In genomic region chr3:66001626-66002025, GRCh38 we compare ENCODE assay signal across 24 cellular contexts. TPM values are rescaled to one million over a fixed set of nuclear protein-coding genes. Genes with fewer than 3 reads are reported as not detected.
DNase-seq lines count a peak whose midpoint lies in the region; ATAC-seq and TF ChIP-seq lines count a peak whose summit lies in the region.
"Had no signal": no experiment of that assay in that cellular context is flagged by ENCODE, and none has a peak within 500 bp of the region (broad histone marks: within the 10 kb centered on the region; RNA-seq: fewer than 3 reads in every experiment).

No MANE protein-coding gene starts in this region.

- WGBS in esophagus muscularis mucosa: 89% methylated on average over 3 of the region's 3 CpGs

- no peak for TF ChIP-seq POLR2A in esophagus muscularis mucosa (IDR thresholded peaks at IDR 0.05; ENCODE audit: low read depth)

- H3K36me3 ChIP-seq in muscle layer of duodenum (ENCODE audit: control insufficient read depth in 1 of 2, insufficient read depth in 2 of 2, low read length in 2 of 2) (no peaks in the 10 kb centered on the region), MM.1S (replicated peaks; ENCODE audit: insufficient read depth, low read length) (no peaks in the 10 kb centered on the region), esophagus muscularis mucosa (no peaks in the 10 kb centered on the region)
- H3K36me3 ChIP-seq: MG63 had no signal

- no peaks in the 10 kb centered on the region for H3K27me3 ChIP-seq in muscle layer of duodenum (ENCODE audit: low read depth, low read length)
- no peaks in the 10 kb centered on the region for H3K27me3 ChIP-seq in MM.1S (replicated peaks; ENCODE audit: insufficient read depth, low read length)
- H3K27me3 ChIP-seq in esophagus muscularis mucosa: no peaks in the 10 kb centered on the region
- H3K27me3 ChIP-seq: MG63 had no signal

- intact Hi-C loops in Calu3 (cut with micrococcal nuclease; ENCODE audit: unreplicated experiment) (no loop called here), esophagus muscularis mucosa (cut with DNase I) (no loop called here)

- peaks cover 2% of the 10 kb centered on the region for H3K9me3 Mint-ChIP-seq in Calu3 (ENCODE audit: low read depth, unreplicated experiment)
- H3K9me3 Mint-ChIP-seq in natural killer cell treated with Interleukin-12 subunit alpha and Interleukin-12 subunit beta and Interleukin-15 and Interleukin-18, amount 100 ng/mL, for 72 hours: no peaks in the 10 kb centered on the region
- H3K9me3 Mint-ChIP-seq: H9 had no signal

- H3K9ac ChIP-seq in MM.1S (ENCODE audit: low read length): no peak overlapping the region

- ATAC-seq in natural killer cell treated with Interleukin-12 subunit alpha and Interleukin-12 subunit beta and Interleukin-15 and Interleukin-18, amount 100 ng/mL, for 72 hours: no peak
- ATAC-seq: PC-3 had no signal

- no peaks in the 10 kb centered on the region for H4K20me1 ChIP-seq in MM.1S (ENCODE audit: insufficient read depth, low read length)

- H3K9me2 ChIP-seq in MM.1S (replicated peaks; ENCODE audit: insufficient read depth, low read length): no peaks in the 10 kb centered on the region

- no peaks in the 10 kb centered on the region for H3K79me2 ChIP-seq in MM.1S (ENCODE audit: low read length)

- H2AFZ ChIP-seq in MM.1S (ENCODE audit: low read length): no peak overlapping the region

- no peak overlapping the region for H3K4me2 ChIP-seq in MM.1S (ENCODE audit: low read depth, low read length)

- CTCF ChIA-PET in Calu3 (lab: Charles Lee): interaction anchor here (1.7 kb wide), 1 partner anchor 38 kb away, joined by 5 read pairs; no protein-coding TSS in a partner anchor

- H3K36me3 Mint-ChIP-seq in Calu3 (ENCODE audit: insufficient read depth, unreplicated experiment): peaks cover 28% of the 10 kb centered on the region
- no peaks in the 10 kb centered on the region for H3K36me3 Mint-ChIP-seq in natural killer cell treated with Interleukin-12 subunit alpha and Interleukin-12 subunit beta and Interleukin-15 and Interleukin-18, amount 100 ng/mL, for 72 hours
- H3K36me3 Mint-ChIP-seq: CD14-positive monocyte had no signal

- no peaks in the 10 kb centered on the region for H3K27me3 Mint-ChIP-seq in Calu3 (ENCODE audit: unreplicated experiment)
- peaks cover 3 to 11% of the 10 kb centered on the region in 2 donors for H3K27me3 Mint-ChIP-seq in natural killer cell treated with Interleukin-12 subunit alpha and Interleukin-12 subunit beta and Interleukin-15 and Interleukin-18, amount 100 ng/mL, for 72 hours

- H3K4me3 ChIP-seq in muscle layer of duodenum (ENCODE audit: low read depth in 1 of 2, low read length in 2 of 2): no peak overlapping the region
- no peak overlapping the region for H3K4me3 ChIP-seq in MM.1S (ENCODE audit: low read length)
- H3K4me3 ChIP-seq in esophagus muscularis mucosa: no peak overlapping the region
- H3K4me3 ChIP-seq: MG63 had no signal

- no TSS peak for BruUV-seq in Calu3 (replicated peaks; lab: Mats Ljungman, UMichigan)

- no peak for TF ChIP-seq EP300 in esophagus muscularis mucosa (IDR thresholded peaks at IDR 0.05)

- peak; percentile 20 for DNase-seq in NCI-H748 (lab: John Stamatoyannopoulos, UW; ENCODE audit: unreplicated experiment)
- no peak for DNase-seq in NCI-H748 treated with DMSO at 0.1 percent for 48 hours (lab: John Stamatoyannopoulos, UW)
- DNase-seq in Calu3: no peak
- DNase-seq in cerebellar cortex (ENCODE audit: low spot score): peak; percentile 33
- no peak for DNase-seq in MM.1S
- DNase-seq in natural killer cell treated with Interleukin-12 subunit alpha and Interleukin-12 subunit beta and Interleukin-15 and Interleukin-18, amount 100 ng/mL, for 72 hours (ENCODE audit: low spot score): no peak
- DNase-seq in esophagus muscularis mucosa (ENCODE audit: extremely low spot score): no peak
- DNase-seq: 8988T, DND-41, H9, IMR-90, Karpas-422, MG63, NCI-H1092, NCI-H146, NCI-H2029 treated with DMSO at 0.1 percent for 48 hours, NCI-H446 treated with DMSO at 0.1 percent for 48 hours, NCI-H69, PC-3, RPMI8226, SIG-M5 had no signal

- H3K4me3 Mint-ChIP-seq in Calu3 (ENCODE audit: low read depth, unreplicated experiment): no peak overlapping the region
- no peak overlapping the region for H3K4me3 Mint-ChIP-seq in natural killer cell treated with Interleukin-12 subunit alpha and Interleukin-12 subunit beta and Interleukin-15 and Interleukin-18, amount 100 ng/mL, for 72 hours
- H3K4me3 Mint-ChIP-seq: CD14-positive monocyte, H9 had no signal

- H3K9me3 ChIP-seq in muscle layer of duodenum (ENCODE audit: control insufficient read depth in 1 of 2, low read length in 2 of 2) (no peaks in the 10 kb centered on the region), MM.1S (replicated peaks; ENCODE audit: insufficient read depth, low read length) (no peaks in the 10 kb centered on the region), esophagus muscularis mucosa (no peaks in the 10 kb centered on the region)
- H3K9me3 ChIP-seq: MG63 had no signal

- peak overlapping the region; percentile 80 for H3K27ac Mint-ChIP-seq in Calu3 (ENCODE audit: unreplicated experiment)
- no peak overlapping the region for H3K27ac Mint-ChIP-seq in natural killer cell treated with Interleukin-12 subunit alpha and Interleukin-12 subunit beta and Interleukin-15 and Interleukin-18, amount 100 ng/mL, for 72 hours

- H3K27ac ChIP-seq in muscle layer of duodenum (ENCODE audit: low read length): peak overlapping the region; percentile 32
- H3K27ac ChIP-seq in MM.1S (ENCODE audit: low read length): no peak overlapping the region
- peak overlapping the region in 1 of 4 donors; percentile 16 for H3K27ac ChIP-seq in esophagus muscularis mucosa (replicated peaks in 1 of 4)
- H3K27ac ChIP-seq: HL-60 had no signal

- H3K4me1 ChIP-seq in muscle layer of duodenum (ENCODE audit: control insufficient read depth in 1 of 2, insufficient read depth in 2 of 2, low read length in 2 of 2): no peaks in the 10 kb centered on the region
- no peaks in the 10 kb centered on the region for H3K4me1 ChIP-seq in MM.1S (ENCODE audit: low read length)
- peaks cover 0 to 18% (median 2%) of the 10 kb centered on the region in 4 donors for H3K4me1 ChIP-seq in esophagus muscularis mucosa

- peaks cover 72% of the 10 kb centered on the region for H3K4me1 Mint-ChIP-seq in Calu3 (ENCODE audit: low read depth, unreplicated experiment)
- no peaks in the 10 kb centered on the region for H3K4me1 Mint-ChIP-seq in natural killer cell treated with Interleukin-12 subunit alpha and Interleukin-12 subunit beta and Interleukin-15 and Interleukin-18, amount 100 ng/mL, for 72 hours (ENCODE audit: low read depth in 2 of 2)
- H3K4me1 Mint-ChIP-seq: CD14-positive monocyte had no signal

- TF ChIP-seq CTCF in Calu3 (IDR thresholded peaks at IDR 0.05; ENCODE audit: unreplicated experiment) (no peak), MM.1S (IDR thresholded peaks at IDR 0.05; ENCODE audit: low read length) (no peak), esophagus muscularis mucosa (IDR thresholded peaks at IDR 0.05) (no peak)

- no peaks in the 10 kb centered on the region for H3F3A ChIP-seq in MM.1S (ENCODE audit: insufficient read depth, low read length)

RNA-seq across cellular contexts. Expression of gene MAGI1, which starts 37.1 kb away (rescaled TPM):
- total RNA-seq in Calu3 (2022) (75.1 and 76.4 TPM in 2 replicates), esophagus muscularis mucosa (10 to 100 TPM; 17.1 to 35.1 (median 25.2) TPM)
- not detected for total RNA-seq in natural killer cell treated with Interleukin-12 subunit alpha and Interleukin-12 subunit beta and Interleukin-15 and Interleukin-18, amount 100 ng/mL, for 72 hours

Comparison
In these comparisons a context has a peak if more than half of its experiments do, and no peak if none do; other contexts are left out.
1. DNase-seq: peak in NCI-H748 (single experiment) and cerebellar cortex (single experiment); none in NCI-H748 treated with DMSO at 0.1 percent for 48 hours (single experiment), Calu3 (single experiment), MM.1S (single experiment), natural killer cell treated with Interleukin-12 subunit alpha and Interleukin-12 subunit beta and Interleukin-15 and Interleukin-18, amount 100 ng/mL, for 72 hours (single experiment) and esophagus muscularis mucosa (single experiment).
2. RNA of gene MAGI1, which starts 37.1 kb away (total RNA-seq): 75.1 to 76.4 TPM in Calu3 and 17.1 to 35.1 TPM in esophagus muscularis mucosa; not detected in natural killer cell treated with Interleukin-12 subunit alpha and Interleukin-12 subunit beta and Interleukin-15 and Interleukin-18, amount 100 ng/mL, for 72 hours; every median in the first group is over 10 times any median in the second.